ENCODE assay signal across 10 cellular contexts in genomic region chr7:105098863-105099515, GRCh38.
DNase-seq lines count a peak whose midpoint lies in the region; ATAC-seq and TF ChIP-seq lines count a peak whose summit lies in the region.
"Had no signal": no experiment of that assay in that cellular context is flagged by ENCODE, and none has a peak within 500 bp of the region (broad histone marks: within the 10 kb centered on the region; RNA-seq: fewer than 3 reads in every experiment).

No MANE protein-coding gene starts in this region.

- CTCF ChIA-PET in IMR-90 (lab: Yijun Ruan, JAX), result no interaction called here

- H2BK15ac ChIP-seq in IMR-90 (ENCODE audit: low read depth, low read length), result no peak overlapping the region

- TF ChIP-seq RAD21 in IMR-90 (IDR thresholded peaks at IDR 0.05; ENCODE audit: low read length), result no peak

- TF ChIP-seq CTCF in IMR-90 (conservative IDR thresholded peaks at IDR 0.05; ENCODE audit: low read depth, low read length) (no peak), hepatocyte (IDR thresholded peaks at IDR 0.05; ENCODE audit: poor library complexity) (no peak), coronary artery (IDR thresholded peaks at IDR 0.05) (no peak)

- H3K4me2 ChIP-seq in IMR-90 (ENCODE audit: low read depth, low read length) (no peak overlapping the region), hepatocyte (no peak overlapping the region)

- H4K20me1 ChIP-seq in IMR-90 (ENCODE audit: insufficient read depth, low read length), result no peaks in the 10 kb centered on the region
- H4K20me1 ChIP-seq in hepatocyte (ENCODE audit: insufficient read depth, poor library complexity, severe bottlenecking), result peaks cover 5% of the 10 kb centered on the region

- no peak overlapping the region for H2BK120ac ChIP-seq in IMR-90 (ENCODE audit: low read depth, low read length)

- H2AFZ ChIP-seq in IMR-90 (replicated peaks; ENCODE audit: low read length, poor library complexity), result no peak overlapping the region
- H2AFZ ChIP-seq in hepatocyte, result no peak overlapping the region

- no peak overlapping the region for H3K4ac ChIP-seq in IMR-90 (ENCODE audit: low read depth, low read length)

- DNase-seq in IMR-90 (peak; percentile 23), hepatocyte (ENCODE audit: low spot score) (no peak), coronary artery (ENCODE audit: low spot score) (no peak), UCSD-AML1 (lab: John Stamatoyannopoulos, UW; ENCODE audit: unreplicated experiment) (no peak), MV-4-11 (lab: John Stamatoyannopoulos, UW) (no peak), anterior cingulate cortex (lab: John Stamatoyannopoulos, UW) (no peak)
- DNase-seq: activated CD4-positive, alpha-beta T cell treated with anti-CD3 and anti-CD28 coated beads for 4 hours had no signal

- no peak overlapping the region for H3K14ac ChIP-seq in IMR-90 (replicated peaks; ENCODE audit: low read depth, low read length)

- no peak overlapping the region for H3K4me3 ChIP-seq in IMR-90 (ENCODE audit: insufficient read depth, low read depth, low read length)
- no peak overlapping the region for H3K4me3 ChIP-seq in hepatocyte
- H3K4me3 ChIP-seq in coronary artery, result no peak overlapping the region

- H4K5ac ChIP-seq in IMR-90 (ENCODE audit: low read depth, low read length), result no peak overlapping the region

- intact Hi-C loops in IMR-90 (cut with micrococcal nuclease), result no loop called here

- H3K27ac ChIP-seq in IMR-90 (ENCODE audit: insufficient read depth, low read length) (no peak overlapping the region), hepatocyte (peak overlapping the region; percentile 40), coronary artery (no peak overlapping the region)

- in situ Hi-C loops in IMR-90 (cut with MboI; ENCODE audit: low sequenced_read_pairs), result no loop called here

- no peaks in the 10 kb centered on the region for H3K9me2 ChIP-seq in hepatocyte (replicated peaks; ENCODE audit: insufficient read depth)

- H3K9me1 ChIP-seq in IMR-90 (ENCODE audit: insufficient read depth, low read length), result no peaks in the 10 kb centered on the region

- peak overlapping the region; percentile 92 for H2BK5ac ChIP-seq in IMR-90 (ENCODE audit: low read depth, low read length, poor library complexity, severe bottlenecking)

- H3K9ac ChIP-seq in IMR-90 (ENCODE audit: low read depth, low read length), result no peak overlapping the region

- H3K9me3 ChIP-seq in IMR-90 (ENCODE audit: control insufficient read depth, insufficient read depth, low read length), result no peaks in the 10 kb centered on the region
- no peaks in the 10 kb centered on the region for H3K9me3 ChIP-seq in hepatocyte (ENCODE audit: low read depth)

- dilution Hi-C loops in IMR-90 (cut with HindIII; ENCODE audit: low sequenced_read_pairs, unreplicated experiment), result no loop called here

- H4K91ac ChIP-seq in IMR-90 (ENCODE audit: insufficient read depth, low read depth, low read length), result no peak overlapping the region

- peak; percentile 60 for ATAC-seq in GM18517 (IDR thresholded peaks at IDR 0.05; ENCODE audit: unreplicated experiment)
- peak; percentile 87 for ATAC-seq in GM21619 (IDR thresholded peaks at IDR 0.05; ENCODE audit: unreplicated experiment)
- ATAC-seq in IMR-90 (ENCODE audit: low read depth), result no peak
- ATAC-seq: HCT116 had no signal

- H2BK20ac ChIP-seq in IMR-90 (ENCODE audit: low read depth, low read length), result no peak overlapping the region

- H3K79me2 ChIP-seq in hepatocyte, result peaks cover 6% of the 10 kb centered on the region

- WGBS in IMR-90 (ENCODE audit: extremely low coverage in 2 of 2, insufficient read length in 1 of 2), 2 experiments, result 60% methylated on average over 1 of the region's 2 CpGs; no CpG with 5 or more reads in 1 of the 2 experiments
- 94% methylated on average over 2 of the region's 2 CpGs for WGBS in hepatocyte (ENCODE audit: low lambda C conversion rate, missing lambda C conversion rate)

- BruUV-seq in IMR-90 (replicated peaks; lab: Mats Ljungman, UMichigan), result no TSS peak

- H3K79me1 ChIP-seq in IMR-90 (ENCODE audit: low read depth in 1 of 2, low read length in 2 of 2), result peaks cover 21 to 44% of the 10 kb centered on the region in 2 experiments

- peaks cover 7% of the 10 kb centered on the region for H3K4me1 ChIP-seq in IMR-90 (ENCODE audit: control insufficient read depth, insufficient read depth, low read length)
- no peaks in the 10 kb centered on the region for H3K4me1 ChIP-seq in hepatocyte (ENCODE audit: insufficient read depth)

- H3K27me3 ChIP-seq in IMR-90 (ENCODE audit: control insufficient read depth, insufficient read depth, low read length) (no peaks in the 10 kb centered on the region), hepatocyte (no peaks in the 10 kb centered on the region)

- H2AK9ac ChIP-seq in IMR-90 (replicated peaks; ENCODE audit: low read depth, low read length, poor library complexity), result no peak overlapping the region

- H3K56ac ChIP-seq in IMR-90 (ENCODE audit: extremely low read depth, insufficient read depth, low read length), result no peak overlapping the region

- no peak overlapping the region for H3K18ac ChIP-seq in IMR-90 (ENCODE audit: low read depth, low read length)

- no peak overlapping the region for H3K23ac ChIP-seq in IMR-90 (ENCODE audit: low read depth, low read length)

- H4K8ac ChIP-seq in IMR-90 (ENCODE audit: low read depth in 2 of 2, low read length in 2 of 2), result no peak overlapping the region

- H2AK5ac ChIP-seq in IMR-90 (ENCODE audit: low read depth, low read length), result no peak overlapping the region

- TF ChIP-seq POLR2A in IMR-90 (IDR thresholded peaks at IDR 0.05; ENCODE audit: low read depth, low read length), result no peak

- peaks cover 22% of the 10 kb centered on the region for H3K36me3 ChIP-seq in IMR-90 (ENCODE audit: control insufficient read depth, insufficient read depth, low read length)
- no peaks in the 10 kb centered on the region for H3K36me3 ChIP-seq in hepatocyte (replicated peaks; ENCODE audit: insufficient read depth, low read depth)

- POLR2A ChIA-PET in IMR-90 (lab: Charles Lee; ENCODE audit: unreplicated experiment), result no interaction called here

TF ChIP-seq in IMR-90, 13 proteins besides CTCF, POLR2A, EP300 and RAD21:
- TF ChIP-seq FOS (IDR thresholded peaks at IDR 0.05; ENCODE audit: low read depth, low read length) (no peak), ELK1 (IDR thresholded peaks at IDR 0.05; ENCODE audit: borderline replicate concordance, low read depth, low read length) (no peak), MAZ (IDR thresholded peaks at IDR 0.05; ENCODE audit: borderline replicate concordance, low read depth, low read length) (no peak), MXI1 (IDR thresholded peaks at IDR 0.05; ENCODE audit: borderline replicate concordance, low read depth, low read length) (no peak), MAFK (IDR thresholded peaks at IDR 0.05; ENCODE audit: low read depth, low read length) (no peak), CHD1 (IDR thresholded peaks at IDR 0.05; ENCODE audit: low read depth, low read length) (no peak), RCOR1 (IDR thresholded peaks at IDR 0.05; ENCODE audit: insufficient replicate concordance, low read length) (no peak), USF2 (IDR thresholded peaks at IDR 0.05; ENCODE audit: low read depth, low read length) (no peak), RFX5 (IDR thresholded peaks at IDR 0.05; ENCODE audit: low read depth, low read length) (no peak), NFE2L2 (IDR thresholded peaks at IDR 0.05; ENCODE audit: low read depth, low read length) (no peak), BHLHE40 (IDR thresholded peaks at IDR 0.05; ENCODE audit: low read depth, low read length) (no peak), SMC3 (IDR thresholded peaks at IDR 0.05; ENCODE audit: low read depth, low read length) (no peak), CEBPB (IDR thresholded peaks at IDR 0.05; ENCODE audit: low read depth, low read length) (no peak)
